ENCODE assay signal across 36 cellular contexts in the genomic region with DNA sequence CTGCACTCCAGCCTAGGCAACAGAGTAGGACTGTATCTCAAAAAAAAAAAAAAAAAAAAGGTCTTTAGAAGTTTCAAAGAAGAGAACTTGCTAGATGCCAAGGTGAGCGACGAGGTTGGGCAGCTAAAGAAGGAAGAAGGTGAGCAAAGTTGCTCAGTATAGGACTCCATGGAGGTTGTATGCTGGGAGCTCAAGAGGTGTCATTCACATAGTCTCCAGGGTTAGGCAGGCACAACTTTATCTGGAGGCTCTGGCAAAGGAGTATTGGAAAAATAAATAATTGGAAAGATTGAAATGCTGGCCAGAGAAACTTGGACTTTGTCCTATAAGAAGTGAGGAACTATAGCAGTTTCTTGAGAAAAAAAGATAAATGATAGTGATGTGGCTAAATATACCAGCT.
DNase-seq lines count a peak whose midpoint lies in the region; ATAC-seq, FAIRE-seq and TF ChIP-seq lines count a peak whose summit lies in the region.
"Had no signal": no experiment of that assay in that cellular context is flagged by ENCODE, and none has a peak within 500 bp of the region (broad histone marks: within the 10 kb centered on the region; RNA-seq: fewer than 3 reads in every experiment).

No MANE protein-coding gene starts in this region.

- H3K27me3 Mint-ChIP-seq in stimulated activated memory B cell treated with anti-CD40 and anti-IgM and Interleukin-4, amounts not matched to agents 10 μg/mL and 1 μg/mL and 100 μg/mL, for 72 hours = no peaks in the 10 kb centered on the region
- H3K27me3 Mint-ChIP-seq: B cell; CD4-positive, alpha-beta memory T cell; CD4-positive, alpha-beta T cell; CD4-positive, CD25-positive, alpha-beta regulatory T cell; CD8-positive, alpha-beta memory T cell had no signal

- no peak overlapping the region for H3K27ac ChIP-seq in body of pancreas
- no peak overlapping the region for H3K27ac ChIP-seq in pancreas
- H3K27ac ChIP-seq: 22Rv1; A549; BLaER1; BLaER1 treated with 17β-estradiol and CSF1 and Interleukin-3, amounts not matched to agents 10 nM and 100 nM; C4-2B had no signal

- ATAC-seq in left ventricle myocardium superior (peak; percentile 23), Right ventricle myocardium superior (ENCODE audit: poor library complexity) (no peak), body of pancreas (peak; percentile 56), pancreas (peak; percentile 72 to 91 (median 78))
- no peak for ATAC-seq in stimulated activated memory B cell treated with anti-CD40 and anti-IgM and Interleukin-4, amounts not matched to agents 10 μg/mL and 1 μg/mL and 100 μg/mL, for 72 hours
- ATAC-seq: A549; CD8-positive, alpha-beta T cell had no signal

- FAIRE-seq in pancreas (lab: Jason Lieb, UNC) = no peak
- FAIRE-seq: A549, D721Med had no signal

- no peak for TF ChIP-seq POLR2A in body of pancreas (IDR thresholded peaks at IDR 0.05)

- 35 to 48% methylated on average over 2 of the region's 2 CpGs for WGBS in body of pancreas, 2 donors
- 43% methylated on average over 2 of the region's 2 CpGs for WGBS in pancreas, 2 donors

- H3K9me3 Mint-ChIP-seq in stimulated activated memory B cell treated with anti-CD40 and anti-IgM and Interleukin-4, amounts not matched to agents 10 μg/mL and 1 μg/mL and 100 μg/mL, for 72 hours = no peaks in the 10 kb centered on the region
- H3K9me3 Mint-ChIP-seq: CD14-positive monocyte; CD4-positive, alpha-beta memory T cell; CD4-positive, alpha-beta T cell; CD8-positive, alpha-beta memory T cell; CD8-positive, alpha-beta T cell had no signal

- H3K4me1 ChIP-seq in body of pancreas (peaks cover 8% of the 10 kb centered on the region), pancreas (no peaks in the 10 kb centered on the region)
- H3K4me1 ChIP-seq: A549; BE2C; BLaER1; BLaER1 treated with 17β-estradiol and CSF1 and Interleukin-3, amounts not matched to agents 10 nM and 100 nM; Caco-2 had no signal

- H3K4me1 Mint-ChIP-seq in stimulated activated memory B cell treated with anti-CD40 and anti-IgM and Interleukin-4, amounts not matched to agents 10 μg/mL and 1 μg/mL and 100 μg/mL, for 72 hours = no peaks in the 10 kb centered on the region
- H3K4me1 Mint-ChIP-seq: B cell had no signal

- no peak overlapping the region for H3K4me3 ChIP-seq in body of pancreas
- no peak overlapping the region for H3K4me3 ChIP-seq in pancreas
- H3K4me3 ChIP-seq: A549; BLaER1; BLaER1 treated with 17β-estradiol and CSF1 and Interleukin-3, amounts not matched to agents 10 nM and 100 nM had no signal

- intact Hi-C loops in left ventricle myocardium superior (cut with micrococcal nuclease) (no loop called here), Right ventricle myocardium superior (cut with DNase I) (no loop called here), body of pancreas (cut with DNase I) (no loop called here), pancreas (cut with DNase I) (no loop called here), posterior vena cava (cut with DNase I) (no loop called here)

- H3K4me3 Mint-ChIP-seq in stimulated activated memory B cell treated with anti-CD40 and anti-IgM and Interleukin-4, amounts not matched to agents 10 μg/mL and 1 μg/mL and 100 μg/mL, for 72 hours = no peak overlapping the region
- H3K4me3 Mint-ChIP-seq: B cell; CD14-positive monocyte; CD4-positive, alpha-beta T cell; CD4-positive, CD25-positive, alpha-beta regulatory T cell; CD8-positive, alpha-beta memory T cell; CD8-positive, alpha-beta T cell had no signal

- TF ChIP-seq CTCF in body of pancreas (IDR thresholded peaks at IDR 0.05) (no peak), pancreas (IDR thresholded peaks at IDR 0.05) (no peak), GM10266 (IDR thresholded peaks at IDR 0.05; ENCODE audit: control insufficient read depth, insufficient read depth, low read depth, missing control alignments) (no peak)

- H3K36me3 ChIP-seq in body of pancreas (replicated peaks in 1 of 2; ENCODE audit: insufficient read depth in 1 of 2, low read depth in 2 of 2) (no peaks in the 10 kb centered on the region), pancreas (no peaks in the 10 kb centered on the region)

- peaks cover 60% of the 10 kb centered on the region for H3K36me3 Mint-ChIP-seq in stimulated activated memory B cell treated with anti-CD40 and anti-IgM and Interleukin-4, amounts not matched to agents 10 μg/mL and 1 μg/mL and 100 μg/mL, for 72 hours

- H3K9me3 ChIP-seq in body of pancreas (no peaks in the 10 kb centered on the region), pancreas (no peaks in the 10 kb centered on the region)
- H3K9me3 ChIP-seq: A549; BE2C; BLaER1; BLaER1 treated with 17β-estradiol and CSF1 and Interleukin-3, amounts not matched to agents 10 nM and 100 nM; Caco-2 had no signal

- no peak for DNase-seq in left ventricle myocardium superior
- no peak for DNase-seq in Right ventricle myocardium superior
- DNase-seq in body of pancreas = peak in 2 of 4 donors; percentile 7 to 20
- no peak for DNase-seq in pancreas
- DNase-seq in GM10266 (ENCODE audit: extremely low spot score) = no peak
- DNase-seq in posterior vena cava (ENCODE audit: low spot score) = no peak
- DNase-seq in occipital lobe (lab: John Stamatoyannopoulos, UW) = no peak
- DNase-seq: 8988T; ACHN; AML-193; BE2C; C1 segment of cervical spinal cord; Caco-2; Calu3; CD4-positive, alpha-beta memory T cell; CD4-positive, alpha-beta T cell; CD4-positive, CD25-positive, alpha-beta regulatory T cell; CD8-positive, alpha-beta memory T cell; CD8-positive, alpha-beta T cell; COR-L47; DMS 273 treated with DMSO at 0.1 percent for 48 hours; DMS153; DMS53; DMS79; DMS79 treated with DMSO at 0.1 percent for 48 hours; DND-41; EL had no signal

- peak overlapping the region; percentile 17 for H3K27ac Mint-ChIP-seq in stimulated activated memory B cell treated with anti-CD40 and anti-IgM and Interleukin-4, amounts not matched to agents 10 μg/mL and 1 μg/mL and 100 μg/mL, for 72 hours
- H3K27ac Mint-ChIP-seq: B cell; CD14-positive monocyte; CD4-positive, alpha-beta T cell; CD8-positive, alpha-beta T cell had no signal

- H3K27me3 ChIP-seq in body of pancreas = no peaks in the 10 kb centered on the region
- no peaks in the 10 kb centered on the region for H3K27me3 ChIP-seq in pancreas
- H3K27me3 ChIP-seq: BE2C; BLaER1; BLaER1 treated with 17β-estradiol and CSF1 and Interleukin-3, amounts not matched to agents 10 nM and 100 nM had no signal

Comparison
In these comparisons a context has a peak if more than half of its experiments do, and no peak if none do; other contexts are left out.
1. ATAC-seq: peak in left ventricle myocardium superior (single experiment), body of pancreas (single experiment) and pancreas (4 of 4); none in Right ventricle myocardium superior (single experiment) and stimulated activated memory B cell treated with anti-CD40 and anti-IgM and Interleukin-4, amounts not matched to agents 10 μg/mL and 1 μg/mL and 100 μg/mL, for 72 hours (single experiment).